ENCODE assay signal across 13 cellular contexts in genomic region chr12:67689339-67689738, GRCh38. TPM values are rescaled to one million over a fixed set of nuclear protein-coding genes. Genes with fewer than 3 reads are reported as not detected.
DNase-seq lines count a peak whose midpoint lies in the region; ATAC-seq, FAIRE-seq and TF ChIP-seq lines count a peak whose summit lies in the region.
"Had no signal": no experiment of that assay in that cellular context is flagged by ENCODE, and none has a peak within 500 bp of the region (broad histone marks: within the 10 kb centered on the region; RNA-seq: fewer than 3 reads in every experiment).

No MANE protein-coding gene starts in this region.

- peak; percentile 38 for FAIRE-seq in H54 (lab: Jason Lieb, UNC)

- no peak overlapping the region for H3K4me3 Mint-ChIP-seq in GM23338
- H3K4me3 Mint-ChIP-seq: CD4-positive, CD25-positive, alpha-beta regulatory T cell; IgD-negative memory B cell had no signal

- no peak overlapping the region for H3K4me3 ChIP-seq in colonic mucosa
- H3K4me3 ChIP-seq in mucosa of stomach (ENCODE audit: low read length): no peak overlapping the region
- no peak overlapping the region for H3K4me3 ChIP-seq in GM23338
- H3K4me3 ChIP-seq: BLaER1 treated with 17β-estradiol and CSF1 and Interleukin-3, amounts not matched to agents 10 nM and 100 nM had no signal

- no peaks in the 10 kb centered on the region for H3K9me2 ChIP-seq in GM23338 (ENCODE audit: insufficient read depth)

- H3K27me3 Mint-ChIP-seq in GM23338 (ENCODE audit: insufficient read depth, low read depth, poor library complexity): no peaks in the 10 kb centered on the region

- no peaks in the 10 kb centered on the region for H3K36me3 Mint-ChIP-seq in GM23338 (ENCODE audit: low read depth)

- H3K36me3 ChIP-seq in colonic mucosa (no peaks in the 10 kb centered on the region), mucosa of stomach (ENCODE audit: control insufficient read depth, insufficient read depth, low read length) (no peaks in the 10 kb centered on the region), GM23338 (ENCODE audit: insufficient read depth) (no peaks in the 10 kb centered on the region)
- H3K36me3 ChIP-seq: BLaER1 treated with 17β-estradiol and CSF1 and Interleukin-3, amounts not matched to agents 10 nM and 100 nM had no signal

- peak overlapping the region; percentile 9 for H3K27ac ChIP-seq in colonic mucosa
- no peak overlapping the region for H3K27ac ChIP-seq in GM23338 (ENCODE audit: low read depth)
- H3K27ac ChIP-seq: BLaER1 treated with 17β-estradiol and CSF1 and Interleukin-3, amounts not matched to agents 10 nM and 100 nM had no signal

- no peaks in the 10 kb centered on the region for H3K4me1 ChIP-seq in colonic mucosa
- peaks cover 4% of the 10 kb centered on the region for H3K4me1 ChIP-seq in mucosa of stomach (ENCODE audit: control insufficient read depth, insufficient read depth, low read length)
- peaks cover 2% of the 10 kb centered on the region for H3K4me1 ChIP-seq in GM23338 (ENCODE audit: insufficient read depth)

- H3K27me3 ChIP-seq in colonic mucosa (no peaks in the 10 kb centered on the region), mucosa of stomach (ENCODE audit: control insufficient read depth, insufficient read depth, low read length) (no peaks in the 10 kb centered on the region), GM23338 (ENCODE audit: insufficient read depth) (no peaks in the 10 kb centered on the region)
- H3K27me3 ChIP-seq: BLaER1 treated with 17β-estradiol and CSF1 and Interleukin-3, amounts not matched to agents 10 nM and 100 nM had no signal

- no peak overlapping the region for H3K4me2 ChIP-seq in GM23338
- H3K4me2 ChIP-seq: BLaER1 treated with 17β-estradiol and CSF1 and Interleukin-3, amounts not matched to agents 10 nM and 100 nM had no signal

- no peak overlapping the region for H2AFZ ChIP-seq in GM23338

- H3F3A ChIP-seq in GM23338 (replicated peaks; ENCODE audit: low read depth): no peaks in the 10 kb centered on the region

- in situ Hi-C loops in KBM-7 (cut with MboI; ENCODE audit: low pct_unique_long_range_greater_than_20kb, low sequenced_read_pairs): no loop called here

- no peaks in the 10 kb centered on the region for H3K79me2 ChIP-seq in GM23338 (replicated peaks; ENCODE audit: insufficient read depth)

- H3K9me3 ChIP-seq in colonic mucosa: no peaks in the 10 kb centered on the region
- no peaks in the 10 kb centered on the region for H3K9me3 ChIP-seq in mucosa of stomach (ENCODE audit: control insufficient read depth, low read length)

- no peak overlapping the region for H3K27ac Mint-ChIP-seq in GM23338
- H3K27ac Mint-ChIP-seq: CD4-positive, CD25-positive, alpha-beta regulatory T cell; IgD-negative memory B cell had no signal

- ATAC-seq in GM23338: no peak

- DNase-seq in H54 (ENCODE audit: insufficient read length, low spot score) (no peak), KBM-7 (peak; percentile 48), colonic mucosa (no peak), GM23338 (ENCODE audit: low spot score) (no peak), NCI-H1436 (lab: John Stamatoyannopoulos, UW) (no peak), HPDE6-E6E7 (ENCODE audit: extremely low spot score) (no peak), SW 1271 (lab: John Stamatoyannopoulos, UW) (no peak)
- DNase-seq: ACHN; CD4-positive, CD25-positive, alpha-beta regulatory T cell; H7 had no signal

- H3K4me1 Mint-ChIP-seq in GM23338: peaks cover 2% of the 10 kb centered on the region; the same call in 1 of the 3 replicates

- intact Hi-C loops in colonic mucosa (cut with DNase I): no loop called here

- H3K9ac ChIP-seq in colonic mucosa (ENCODE audit: low read depth in 2 of 2, low read length in 2 of 2): no peak overlapping the region
- H3K9ac ChIP-seq in mucosa of stomach (ENCODE audit: low read length): peak overlapping the region; percentile 22
- H3K9ac ChIP-seq: BLaER1 treated with 17β-estradiol and CSF1 and Interleukin-3, amounts not matched to agents 10 nM and 100 nM had no signal

- TF ChIP-seq CTCF in colonic mucosa (IDR thresholded peaks at IDR 0.05): no peak
- no peak for TF ChIP-seq CTCF in GM23338 (conservative IDR thresholded peaks at IDR 0.05; ENCODE audit: low read depth in 2 of 2)

- peaks cover 3% of the 10 kb centered on the region; the same call in 1 of the 3 replicates for H3K9me3 Mint-ChIP-seq in GM23338

- H4K20me1 ChIP-seq in GM23338 (replicated peaks; ENCODE audit: insufficient read depth): no peaks in the 10 kb centered on the region
- H4K20me1 ChIP-seq: BLaER1 treated with 17β-estradiol and CSF1 and Interleukin-3, amounts not matched to agents 10 nM and 100 nM had no signal

- no peak for TF ChIP-seq POLR2A in H54 (IDR thresholded peaks at IDR 0.05; ENCODE audit: low read depth, low read length)

TF ChIP-seq in GM23338, 12 proteins besides CTCF, POLR2A, EP300 and RAD21 (continues in another document):
- no peak for TF ChIP-seq CREB1 (CRISPR knock-in tag; IDR thresholded peaks at IDR 0.05; ENCODE audit: low read depth)
- TF ChIP-seq REST (IDR thresholded peaks at IDR 0.05; ENCODE audit: unreplicated experiment): no peak
- TF ChIP-seq EZH2phosphoT487 (IDR thresholded peaks at IDR 0.05; ENCODE audit: unreplicated experiment): no peak
- TF ChIP-seq ZNF114 (CRISPR knock-in tag; IDR thresholded peaks at IDR 0.05): no peak

RNA-seq across cellular contexts. Expression of gene DYRK2, which starts 40.8 kb away (rescaled TPM):
- total RNA-seq in colonic mucosa: 100 to 1,000 TPM in 1 of 2 donors, 10 to 100 TPM in 1; 66.0 to 112 TPM
- total RNA-seq in GM23338 (2014; rRNA removed; shearing (Covaris generic)): 30.4 and 34.1 TPM in 2 replicates
- 6.9 and 7.1 TPM in 2 replicates for polyA plus RNA-seq in GM23338 (2016; fragmentation: Nextera tagmentation; extraction: Ambion mirVana)
